1 cellular context compared by ENCODE assay signal in the genomic region with DNA sequence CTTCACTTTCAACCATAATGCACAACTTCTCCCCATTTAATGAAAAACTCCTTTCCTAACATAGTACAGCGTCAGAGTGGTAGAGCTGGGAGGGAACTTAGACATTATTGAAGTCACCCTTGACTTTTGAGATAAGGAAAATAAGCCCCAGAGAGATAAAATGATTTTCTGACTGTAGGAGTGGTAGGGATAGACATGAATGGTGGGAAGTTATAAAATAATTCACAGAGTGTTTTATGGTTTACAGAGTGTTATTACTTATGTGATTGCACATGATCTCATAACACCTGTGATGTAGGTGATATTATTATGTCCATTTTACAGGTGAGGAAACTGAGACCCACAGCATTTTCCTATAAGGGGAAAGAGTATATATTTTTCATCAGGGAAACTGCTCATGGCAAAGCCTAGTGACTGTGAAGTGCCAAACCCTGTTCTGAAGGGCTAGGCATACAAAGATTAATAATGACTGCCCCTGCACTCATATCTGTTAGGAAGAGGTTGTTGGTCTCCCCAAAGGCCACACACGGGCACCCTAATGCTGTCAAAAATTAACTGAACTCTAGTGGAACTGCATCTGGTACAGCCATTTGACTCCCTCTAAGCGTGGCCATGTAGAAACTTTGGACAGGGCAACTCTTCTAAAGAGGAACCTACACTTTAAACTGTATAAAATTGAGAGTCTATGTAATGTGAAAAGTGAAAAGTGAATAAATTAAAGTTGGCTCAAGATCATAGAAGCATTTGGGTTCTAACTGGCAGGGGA.
TF ChIP-seq lines count a peak whose summit lies in the region.

No MANE protein-coding gene starts in this region.

TF ChIP-seq in K562, 482 proteins besides CTCF, POLR2A, EP300 and RAD21 (continued from another document):
- TF ChIP-seq ARID1B (IDR thresholded peaks at IDR 0.05) (peak; percentile 35; the same call in 1 of the 2 replicates), ZNF408 (CRISPR knock-in tag; IDR thresholded peaks at IDR 0.05; ENCODE audit: low read depth) (no peak), CBX1 (IDR thresholded peaks at IDR 0.05; ENCODE audit: low read depth) (peak; percentile 29; the same call in 1 of the 2 replicates), RBM25 (IDR thresholded peaks at IDR 0.05; ENCODE audit: low read depth, low read length, severe bottlenecking) (peak; percentile 92), MTA3 (IDR thresholded peaks at IDR 0.05; ENCODE audit: borderline replicate concordance) (no peak), HDAC2 (IDR thresholded peaks at IDR 0.05) (peak; percentile 58; the same call in 1 of the 2 replicates), CBX3 (IDR thresholded peaks at IDR 0.05; ENCODE audit: borderline replicate concordance in 1 of 2, low read length in 2 of 2) (no peak), NR2C1 (IDR thresholded peaks at IDR 0.05) (peak; percentile 29; the same call in 1 of the 2 replicates), NR2C1 (tag; IDR thresholded peaks at IDR 0.05) (no peak), RCOR1 (IDR thresholded peaks at IDR 0.05; ENCODE audit: borderline replicate concordance in 1 of 2, low read depth in 2 of 2, low read length in 2 of 2) (peak in 1 of 2 experiments; percentile 39; a peak in 1 of 4 replicates), SMARCA5 (IDR thresholded peaks at IDR 0.05) (0 out of 2 replicates have a peak, but pooled peaks have one; percentile 79), TARDBP (IDR thresholded peaks at IDR 0.05) (no peak), KDM1A (IDR thresholded peaks at IDR 0.05) (peak in 1 of 2 experiments; percentile 87), GABPB1 (CRISPR knock-in tag; IDR thresholded peaks at IDR 0.05) (no peak), BCOR (IDR thresholded peaks at IDR 0.05) (peak; percentile 95), CHD4 (IDR thresholded peaks at IDR 0.05; ENCODE audit: insufficient read depth, insufficient replicate concordance, low read depth, low read length, poor library complexity, severe bottlenecking) (peak; percentile 82), FIP1L1 (IDR thresholded peaks at IDR 0.05; ENCODE audit: low read depth, low read length, poor library complexity, severe bottlenecking) (no peak), CBFA2T3 (IDR thresholded peaks at IDR 0.05) (peak; percentile 17; the same call in 1 of the 2 replicates), ADNP (tag; IDR thresholded peaks at IDR 0.05) (peak; percentile 96)
- TF ChIP-seq, protein P1, sequence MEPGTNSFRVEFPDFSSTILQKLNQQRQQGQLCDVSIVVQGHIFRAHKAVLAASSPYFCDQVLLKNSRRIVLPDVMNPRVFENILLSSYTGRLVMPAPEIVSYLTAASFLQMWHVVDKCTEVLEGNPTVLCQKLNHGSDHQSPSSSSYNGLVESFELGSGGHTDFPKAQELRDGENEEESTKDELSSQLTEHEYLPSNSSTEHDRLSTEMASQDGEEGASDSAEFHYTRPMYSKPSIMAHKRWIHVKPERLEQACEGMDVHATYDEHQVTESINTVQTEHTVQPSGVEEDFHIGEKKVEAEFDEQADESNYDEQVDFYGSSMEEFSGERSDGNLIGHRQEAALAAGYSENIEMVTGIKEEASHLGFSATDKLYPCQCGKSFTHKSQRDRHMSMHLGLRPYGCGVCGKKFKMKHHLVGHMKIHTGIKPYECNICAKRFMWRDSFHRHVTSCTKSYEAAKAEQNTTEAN (CRISPR knock-in tag; IDR thresholded peaks at IDR 0.05), result no peak
